23 cellular contexts compared by ENCODE assay signal in genomic region chr20:51119914-51120313, GRCh38.
"Had no signal": no experiment of that assay in that cellular context is flagged by ENCODE, and none has a peak within 500 bp of the region (broad histone marks: within the 10 kb centered on the region; RNA-seq: fewer than 3 reads in every experiment).

No MANE protein-coding gene starts in this region.

- H3K36me3 Mint-ChIP-seq: activated CD4-positive, alpha-beta memory T cell treated with anti-CD3 and anti-CD28 coated beads for 36 hours; activated naive CD8-positive, alpha-beta T cell; T-cell had no signal

- H3K9me3 Mint-ChIP-seq: activated CD4-positive, alpha-beta memory T cell treated with anti-CD3 and anti-CD28 coated beads for 36 hours; activated CD4-positive, alpha-beta T cell treated with anti-CD3 and anti-CD28 coated beads, Interleukin-2, amount 10 ng/mL, durations not matched to agents 7 days and 5 days; activated naive CD4-positive, alpha-beta T cell treated with anti-CD3 and anti-CD28 coated beads for 36 hours; activated T-cell treated with anti-CD3 and anti-CD28 coated beads, Interleukin-2, amount 50 U/mL, for 4 hours; T-cell had no signal

- H3K27ac Mint-ChIP-seq: activated CD4-positive, alpha-beta memory T cell treated with anti-CD3 and anti-CD28 coated beads for 36 hours; activated CD4-positive, alpha-beta T cell treated with anti-CD3 and anti-CD28 coated beads, Interleukin-2, amount 10 ng/mL, durations not matched to agents 7 days and 5 days; activated naive CD4-positive, alpha-beta T cell treated with anti-CD3 and anti-CD28 coated beads for 36 hours; activated naive CD8-positive, alpha-beta T cell; T-cell had no signal

- H3K4me3 Mint-ChIP-seq: activated CD4-positive, alpha-beta memory T cell treated with anti-CD3 and anti-CD28 coated beads for 36 hours; activated CD4-positive, alpha-beta T cell treated with anti-CD3 and anti-CD28 coated beads, Interleukin-2, amount 10 ng/mL, durations not matched to agents 7 days and 5 days; activated naive CD4-positive, alpha-beta T cell treated with anti-CD3 and anti-CD28 coated beads for 36 hours; activated naive CD8-positive, alpha-beta T cell; activated T-cell treated with anti-CD3 and anti-CD28 coated beads, Interleukin-2, amount 50 U/mL, for 4 hours; T-cell had no signal

- ATAC-seq: activated T-cell treated with anti-CD3 and anti-CD28 coated beads, Interleukin-2, amount 50 U/mL, for 4 hours; PC-3; T-cell had no signal

- DNase-seq: activated CD4-positive, alpha-beta memory T cell treated with anti-CD3 and anti-CD28 coated beads for 36 hours; activated CD4-positive, alpha-beta T cell treated with anti-CD3 and anti-CD28 coated beads, Interleukin-2, amount 10 ng/mL, durations not matched to agents 7 days and 5 days; activated CD4-positive, CD25-positive, alpha-beta regulatory T cell; activated CD8-positive, alpha-beta memory T cell treated with anti-CD3 and anti-CD28 coated beads for 24 hours; activated effector memory CD4-positive, alpha-beta T cell treated with anti-CD3 and anti-CD28 coated beads, Interleukin-2, amount 50 U/mL, for 16 hours; activated naive CD4-positive, alpha-beta T cell treated with anti-CD3 and anti-CD28 coated beads for 36 hours; activated T-cell treated with anti-CD3 and anti-CD28 coated beads, Interleukin-2, amount 50 U/mL, for 4 hours; KG1; NCI-H1048; NCI-H146; NCI-H187 treated with DMSO at 0.1 percent for 48 hours; NCI-H2081 treated with DMSO at 0.1 percent for 48 hours; NCI-H446; NCI-H524; PC-3; T-cell; T-helper 2 cell; T1000 had no signal

- H3K27ac ChIP-seq: SK-N-MC, VCaP had no signal

- FAIRE-seq: RCC 7860, TTC549 had no signal

- H3K4me3 ChIP-seq: SK-N-MC had no signal
